27 cellular contexts compared by ENCODE assay signal in genomic region chr22:24112188-24112587, GRCh38.
A peak's percentile ranks its signal among the peaks of the same experiment; 100 is the strongest.
DNase-seq lines count a peak whose midpoint lies in the region; ATAC-seq and TF ChIP-seq lines count a peak whose summit lies in the region.
"Had no signal": no experiment of that assay in that cellular context is flagged by ENCODE, and none has a peak within 500 bp of the region (broad histone marks: within the 10 kb centered on the region; RNA-seq: fewer than 3 reads in every experiment).

No MANE protein-coding gene starts in this region.

- H3K27ac ChIP-seq in GM23248 (no peak overlapping the region), PC-3 (ENCODE audit: low read length) (no peak overlapping the region), left lung (no peak overlapping the region)
- H3K27ac ChIP-seq: body of pancreas, KMS-11, left ventricle myocardium inferior, prostate gland, SK-N-MC, vagina had no signal

- H3K4me2 ChIP-seq in GM23248 (ENCODE audit: unreplicated experiment) (no peak overlapping the region), PC-3 (ENCODE audit: low read length) (no peak overlapping the region)
- H3K4me2 ChIP-seq: KMS-11 had no signal

- H3K36me3 ChIP-seq in GM23248 (ENCODE audit: low read depth) = no peaks in the 10 kb centered on the region
- peaks cover 13% of the 10 kb centered on the region; the same call in 1 of the 2 replicates for H3K36me3 ChIP-seq in PC-3 (ENCODE audit: low read depth, low read length)
- H3K36me3 ChIP-seq in left lung = peaks cover 0 to 54% of the 10 kb centered on the region in 2 donors
- H3K36me3 ChIP-seq: prostate gland had no signal

- no peak overlapping the region for H3K9ac ChIP-seq in GM23248
- no peak overlapping the region for H3K9ac ChIP-seq in PC-3 (ENCODE audit: low read length)
- H3K9ac ChIP-seq: KMS-11 had no signal

- H4K20me1 ChIP-seq in GM23248 (ENCODE audit: insufficient read depth) = no peaks in the 10 kb centered on the region
- no peaks in the 10 kb centered on the region for H4K20me1 ChIP-seq in PC-3 (ENCODE audit: low read length)

- H3F3A ChIP-seq in GM23248 (ENCODE audit: insufficient read depth) (0 out of 2 replicates have a peak, but pooled peaks cover 10% of the 10 kb centered on the region), PC-3 (ENCODE audit: low read length, unreplicated experiment) (no peaks in the 10 kb centered on the region)

- H2AFZ ChIP-seq in GM23248 (no peak overlapping the region), PC-3 (ENCODE audit: low read length) (no peak overlapping the region)

- H3K9me2 ChIP-seq in GM23248 (ENCODE audit: insufficient read depth) (no peaks in the 10 kb centered on the region), PC-3 (replicated peaks; ENCODE audit: low read length) (no peaks in the 10 kb centered on the region)

- ATAC-seq in PC-3 (no peak), left lung (peak; percentile 35), HG03280 (IDR thresholded peaks at IDR 0.05; ENCODE audit: unreplicated experiment) (no peak), HG03039 (IDR thresholded peaks at IDR 0.05; ENCODE audit: unreplicated experiment) (no peak), HG03432 (IDR thresholded peaks at IDR 0.05; ENCODE audit: unreplicated experiment) (no peak)
- ATAC-seq: activated CD4-positive, CD25-positive, alpha-beta regulatory T cell treated with anti-CD3 and anti-CD28 coated beads, Interleukin-2, amount 50 U/mL, for 24 hours; body of pancreas; GM12878; naive thymus-derived CD4-positive, alpha-beta T cell had no signal

- POLR2A ChIA-PET in PC-3 (lab: Charles Lee; ENCODE audit: unreplicated experiment) = no interaction called here

- TF ChIP-seq CTCF in PC-3 (conservative IDR thresholded peaks at IDR 0.05; ENCODE audit: low read depth, low read length) (no peak), choroid plexus epithelial cell (conservative IDR thresholded peaks at IDR 0.05; ENCODE audit: low read depth, low read length) (no peak), left lung (IDR thresholded peaks at IDR 0.05) (no peak)

- H3K9me3 ChIP-seq in GM23248 (ENCODE audit: low read depth) (no peaks in the 10 kb centered on the region), PC-3 (ENCODE audit: low read length) (no peaks in the 10 kb centered on the region), left lung (no peaks in the 10 kb centered on the region)
- H3K9me3 ChIP-seq: body of pancreas, left ventricle myocardium inferior, prostate gland, vagina had no signal

- H3K4me3 ChIP-seq in GM23248 = no peak overlapping the region
- H3K4me3 ChIP-seq in PC-3 (ENCODE audit: low read length) = no peak overlapping the region
- no peak overlapping the region for H3K4me3 ChIP-seq in choroid plexus epithelial cell (ENCODE audit: low read depth, low read length)
- H3K4me3 ChIP-seq in left lung = no peak overlapping the region
- H3K4me3 ChIP-seq: body of pancreas, GM12878, left ventricle myocardium inferior, prostate gland, SK-N-MC, vagina had no signal

- H3K4me1 ChIP-seq in GM23248 (ENCODE audit: insufficient read depth) (peaks cover 6% of the 10 kb centered on the region), PC-3 (ENCODE audit: insufficient read depth, low read length) (no peaks in the 10 kb centered on the region), left lung (no peaks in the 10 kb centered on the region)
- H3K4me1 ChIP-seq: body of pancreas, prostate gland had no signal

- BruUV-seq in PC-3 (replicated peaks; lab: Mats Ljungman, UMichigan) = no TSS peak

- in situ Hi-C loops in GM23248 (cut with MboI) = no loop called here

- H3K79me2 ChIP-seq in GM23248 (ENCODE audit: insufficient read depth) (no peaks in the 10 kb centered on the region), PC-3 (ENCODE audit: low read length) (no peaks in the 10 kb centered on the region)

- CTCF ChIA-PET in PC-3 (lab: Charles Lee) = no interaction called here

- WGBS in GM23248 (ENCODE audit: low coverage in 1 of 2, low lambda C conversion rate in 2 of 2, missing lambda C conversion rate in 2 of 2), 2 experiments = 98 to 100% methylated on average over 1 of the region's 1 CpG

- no peaks in the 10 kb centered on the region for H3K27me3 ChIP-seq in GM23248 (replicated peaks; ENCODE audit: insufficient read depth)
- no peaks in the 10 kb centered on the region for H3K27me3 ChIP-seq in PC-3 (ENCODE audit: low read length)
- no peaks in the 10 kb centered on the region for H3K27me3 ChIP-seq in left lung
- H3K27me3 ChIP-seq: body of pancreas, vagina had no signal

- DNase-seq in GM23248 = peak; percentile 46
- DNase-seq in PC-3 = peak; percentile 7
- DNase-seq in choroid plexus epithelial cell (ENCODE audit: low read depth) = peak; percentile 55
- DNase-seq in left lung = no peak
- no peak for DNase-seq in DMS53 (lab: John Stamatoyannopoulos, UW)
- DNase-seq: activated CD4-positive, alpha-beta memory T cell treated with anti-CD3 and anti-CD28 coated beads for 36 hours; activated CD8-positive, alpha-beta memory T cell treated with anti-CD3 and anti-CD28 coated beads, Interleukin-2, amount 50 U/mL, for 48 hours; body of pancreas; C1 segment of cervical spinal cord; effector CD4-positive, alpha-beta T cell; erythroblast; foreskin melanocyte; left ventricle myocardium inferior; midbrain; naive thymus-derived CD4-positive, alpha-beta T cell; NCI-H446 treated with DMSO at 0.1 percent for 48 hours; NCI-H82; stimulated activated naive CD4-positive, alpha-beta T cell treated with Interleukin-2 at 50 U/mL for 16 hours had no signal

- intact Hi-C loops in PC-3 (cut with micrococcal nuclease) (no loop called here), left lung (cut with DNase I) (loop anchor here in 1 of 2 donors (10.0 kb wide), 1 partner anchor 63 kb away; no protein-coding TSS in a partner anchor)

Comparison
In these comparisons a context has a peak if more than half of its experiments do, and no peak if none do; other contexts are left out.
1. DNase-seq: peak in GM23248 (single experiment), PC-3 (single experiment) and choroid plexus epithelial cell (single experiment); none in left lung (0 of 2) and DMS53 (single experiment).